Comparison of ENCODE assay signal across 17 cellular contexts in the genomic region with DNA sequence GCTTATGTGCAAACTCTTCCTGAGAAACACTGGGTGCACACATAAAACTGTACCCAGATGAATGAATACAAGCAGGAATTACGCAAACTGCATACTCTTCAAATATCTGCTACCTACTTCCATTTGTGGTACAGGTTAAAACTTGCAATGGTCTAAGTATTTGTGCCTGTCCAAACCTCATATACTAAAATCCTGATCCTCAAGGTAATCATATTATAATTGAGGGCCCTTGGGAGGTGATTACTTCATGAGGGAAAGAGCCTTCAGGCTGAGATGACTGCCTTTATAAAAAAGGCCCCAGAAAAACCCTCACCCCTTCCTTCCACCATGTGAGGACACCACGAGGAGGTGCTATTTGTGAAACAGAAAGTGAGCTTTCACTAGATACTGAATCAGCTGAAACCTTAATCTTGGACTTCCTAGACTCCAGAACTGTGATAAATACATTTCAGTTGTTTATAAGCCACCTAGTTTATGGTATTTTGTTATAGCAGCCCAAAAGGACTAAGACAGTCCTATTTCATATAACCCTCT.
"Had no signal": no experiment of that assay in that cellular context is flagged by ENCODE, and none has a peak within 500 bp of the region (broad histone marks: within the 10 kb centered on the region; RNA-seq: fewer than 3 reads in every experiment).

No MANE protein-coding gene starts in this region.

- H3K9me3 ChIP-seq: thoracic aorta, upper lobe of left lung had no signal

- H3K27ac ChIP-seq: cardiac muscle cell, neural progenitor cell, thoracic aorta, upper lobe of left lung had no signal

- H3K36me3 ChIP-seq: cardiac muscle cell, neural progenitor cell, thoracic aorta, upper lobe of left lung had no signal

- H2AFZ ChIP-seq: neural progenitor cell had no signal

- H3K4me3 ChIP-seq: cardiac muscle cell, neural progenitor cell, thoracic aorta, upper lobe of left lung had no signal

- H3K4me1 ChIP-seq: upper lobe of left lung had no signal

- H3K27me3 ChIP-seq: cardiac muscle cell, neural progenitor cell, upper lobe of left lung had no signal

- H3K4me2 ChIP-seq: neural progenitor cell had no signal

- DNase-seq: activated CD4-positive, alpha-beta T cell treated with anti-CD3 and anti-CD28 coated beads, Interleukin-2, amount 10 ng/mL, durations not matched to agents 24 days and 14 days; activated CD8-positive, alpha-beta memory T cell treated with anti-CD3 and anti-CD28 coated beads, Interleukin-2, amount 50 U/mL, for 48 hours; activated gamma-delta T cell treated with Interleukin-2 at 50 U/mL for 16 hours; dermis blood vessel endothelial cell; effector memory CD4-positive, alpha-beta T cell; foreskin melanocyte; glutamatergic neuron; hippocampal formation; left cardiac atrium; mesendoderm; naive thymus-derived CD4-positive, alpha-beta T cell; stimulated activated naive B cell treated with anti-CD40 and anti-IgM and Interleukin-4, amounts not matched to agents 10 μg/mL and 1 μg/mL and 100 μg/mL, for 72 hours; T-helper 9 cell; upper lobe of left lung had no signal

- H3K9ac ChIP-seq: neural progenitor cell had no signal
